11 cellular contexts compared by ENCODE assay signal in the genomic region with DNA sequence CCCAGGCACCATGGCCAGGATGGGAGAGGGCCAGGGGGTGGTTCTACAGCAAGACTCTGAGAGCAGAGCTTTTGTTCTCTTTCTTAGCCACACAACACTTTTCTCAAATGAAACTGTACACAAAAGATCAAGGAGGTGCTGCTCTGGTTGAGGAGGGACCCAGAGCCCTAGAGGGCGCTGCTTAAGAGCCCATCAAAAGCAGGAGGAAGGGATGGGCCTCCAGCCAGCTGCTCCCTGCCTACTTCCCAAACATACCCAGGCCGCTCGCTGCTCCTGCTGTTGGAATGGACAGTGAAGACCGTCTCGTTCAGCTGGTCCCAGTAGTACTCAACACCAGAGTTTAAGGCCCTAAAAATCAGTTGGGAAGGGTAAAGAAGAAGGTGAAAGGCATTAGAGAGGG. TPM values are rescaled to one million over a fixed set of nuclear protein-coding genes. Genes with fewer than 3 reads are reported as not detected.
DNase-seq lines count a peak whose midpoint lies in the region; ATAC-seq and TF ChIP-seq lines count a peak whose summit lies in the region.
"Had no signal": no experiment of that assay in that cellular context is flagged by ENCODE, and none has a peak within 500 bp of the region (broad histone marks: within the 10 kb centered on the region; RNA-seq: fewer than 3 reads in every experiment).

No MANE protein-coding gene starts in this region.

- H3K9me3 ChIP-seq in neuronal stem cell (replicated peaks in 1 of 2; ENCODE audit: control insufficient read depth in 2 of 2, insufficient read depth in 1 of 2, low read depth in 1 of 2, low read length in 2 of 2) (no peaks in the 10 kb centered on the region), lower lobe of right lung (no peaks in the 10 kb centered on the region)
- H3K9me3 ChIP-seq: body of pancreas, tibial artery had no signal

- no peak overlapping the region for H3K18ac ChIP-seq in neuronal stem cell (ENCODE audit: low read length)

- no peak overlapping the region for H3K14ac ChIP-seq in neuronal stem cell (ENCODE audit: low read length)

- no peak overlapping the region for H3K4me2 ChIP-seq in neuronal stem cell (ENCODE audit: insufficient read depth, low read length, poor library complexity, severe bottlenecking)

- no peak overlapping the region for H4K91ac ChIP-seq in neuronal stem cell (ENCODE audit: low read depth, low read length, poor library complexity)

- no peak overlapping the region for H2BK120ac ChIP-seq in neuronal stem cell (ENCODE audit: low read depth, low read length)

- intact Hi-C loops in lower lobe of right lung (cut with DNase I) = no loop called here

- no peak overlapping the region for H3K4me3 ChIP-seq in H7 (ENCODE audit: insufficient read depth, low read depth, low read length)
- H3K4me3 ChIP-seq in neuronal stem cell (ENCODE audit: low read length in 2 of 2) = no peak overlapping the region
- H3K4me3 ChIP-seq in lower lobe of right lung = no peak overlapping the region
- H3K4me3 ChIP-seq: body of pancreas, lung, tibial artery had no signal

- no peak overlapping the region for H4K8ac ChIP-seq in neuronal stem cell (ENCODE audit: low read depth, low read length)

- H2AFZ ChIP-seq in neuronal stem cell (ENCODE audit: low read length) = no peak overlapping the region

- DNase-seq in H7 (peak; percentile 85), NCI-H69 (lab: John Stamatoyannopoulos, UW) (peak; percentile 63), dermis blood vessel endothelial cell (peak; percentile 39), neuronal stem cell (ENCODE audit: low spot score) (no peak), T-helper 1 cell (no peak), lower lobe of right lung (no peak)
- DNase-seq: body of pancreas, DMS153 had no signal

- no peak overlapping the region for H2AK5ac ChIP-seq in neuronal stem cell (ENCODE audit: low read depth, low read length)

- no peak for TF ChIP-seq CTCF in lower lobe of right lung (IDR thresholded peaks at IDR 0.05)

- H3K4ac ChIP-seq in neuronal stem cell (ENCODE audit: low read length) = no peak overlapping the region

- H3K36me3 ChIP-seq in H7 (replicated peaks; ENCODE audit: control insufficient read depth, insufficient read depth, low read length) = peaks cover 19% of the 10 kb centered on the region
- peaks cover 23 to 69% of the 10 kb centered on the region in 2 donors for H3K36me3 ChIP-seq in neuronal stem cell (replicated peaks in 1 of 2; ENCODE audit: control insufficient read depth in 2 of 2, insufficient read depth in 2 of 2, low read length in 2 of 2)
- peaks cover 88% of the 10 kb centered on the region for H3K36me3 ChIP-seq in lower lobe of right lung

- no peak overlapping the region for H3K9ac ChIP-seq in neuronal stem cell (ENCODE audit: low read depth, low read length, poor library complexity)

- H2BK15ac ChIP-seq in neuronal stem cell (ENCODE audit: low read length) = no peak overlapping the region

- H3K4me1 ChIP-seq in neuronal stem cell (ENCODE audit: control insufficient read depth in 2 of 2, insufficient read depth in 1 of 2, low read depth in 1 of 2, low read length in 2 of 2) (peaks cover 0 to 7% of the 10 kb centered on the region in 2 donors), lower lobe of right lung (no peaks in the 10 kb centered on the region)
- H3K4me1 ChIP-seq: body of pancreas had no signal

- no peak overlapping the region for H2BK5ac ChIP-seq in neuronal stem cell (ENCODE audit: low read length)

- H3K27ac ChIP-seq in neuronal stem cell (replicated peaks; ENCODE audit: low read length) (no peak overlapping the region), lower lobe of right lung (no peak overlapping the region)
- H3K27ac ChIP-seq: body of pancreas, tibial artery had no signal

- H2BK12ac ChIP-seq in neuronal stem cell (ENCODE audit: low read length) = peak overlapping the region; percentile 14

- ATAC-seq in lower lobe of right lung (no peak), GM18498 (IDR thresholded peaks at IDR 0.05; ENCODE audit: unreplicated experiment) (no peak)
- ATAC-seq: body of pancreas had no signal

- no CpG with 5 or more reads among the region's 5 CpGs for WGBS in neuronal stem cell (ENCODE audit: extremely low coverage in 2 of 2, insufficient read length in 2 of 2, insufficient replicate concordance in 1 of 2), 2 donors

- no peak overlapping the region for H3K23ac ChIP-seq in neuronal stem cell (ENCODE audit: low read depth, low read length, poor library complexity)

- H3K27me3 ChIP-seq in H7 (ENCODE audit: control insufficient read depth, insufficient read depth, low read length) (no peaks in the 10 kb centered on the region), neuronal stem cell (ENCODE audit: control insufficient read depth in 3 of 3, insufficient read depth in 3 of 3, low read depth in 1 of 3, low read length in 3 of 3) (no peaks in the 10 kb centered on the region), lower lobe of right lung (ENCODE audit: low read depth) (no peaks in the 10 kb centered on the region)
- H3K27me3 ChIP-seq: body of pancreas, tibial artery had no signal

- H3K79me1 ChIP-seq in neuronal stem cell (ENCODE audit: low read depth, low read length) = no peaks in the 10 kb centered on the region

RNA-seq across cellular contexts. Expression of a gene that starts 18.4 kb away (rescaled TPM):
- 0.14 TPM in 1 of 2 replicates, not detected in the other for total RNA-seq in H7 (2014; rRNA removed; shearing (Covaris generic))
- total RNA-seq in dermis blood vessel endothelial cell (0.09 and 0.17 TPM in 2 replicates), lower lobe of right lung (not detected)
- polyA plus RNA-seq in neuronal stem cell (2013, experiment 1 of 2) = 0.10 TPM
- polyA plus RNA-seq in neuronal stem cell (2013, experiment 2 of 2) = 0.15 TPM
- total RNA-seq: body of pancreas had no signal

RNA-seq across cellular contexts. Expression of a gene that starts 28.6 kb away (rescaled TPM):
- 672 and 771 TPM in 2 replicates for total RNA-seq in H7 (2014; rRNA removed; shearing (Covaris generic))
- total RNA-seq in dermis blood vessel endothelial cell (46.1 and 59.6 TPM in 2 replicates), lower lobe of right lung (26.1 TPM)
- polyA plus RNA-seq in neuronal stem cell (2013, experiment 1 of 2) = 1,851 TPM
- polyA plus RNA-seq in neuronal stem cell (2013, experiment 2 of 2) = 1,853 TPM

Comparison
In these comparisons a context has a peak if more than half of its experiments do, and no peak if none do; other contexts are left out.
1. DNase-seq: peak in H7 (single experiment), NCI-H69 (single experiment) and dermis blood vessel endothelial cell (single experiment); none in neuronal stem cell (single experiment), T-helper 1 cell (0 of 5) and lower lobe of right lung (single experiment).
2. RNA of a gene that starts 28.6 kb away (total RNA-seq): 672 to 771 TPM in H7; 46.1 to 59.6 TPM in dermis blood vessel endothelial cell and 26.1 TPM in lower lobe of right lung (single experiment); every median in the first group is over 10 times any median in the second.